Comparison of ENCODE assay signal across 1 cellular context in genomic region chr20:10673831-10674683, GRCh38.
TF ChIP-seq lines count a peak whose summit lies in the region.

TSS of gene JAG1 (minus strand) at chr20:10673999. CDS start at chr20:10673530, 469 bp downstream.

TF ChIP-seq in HepG2, 621 proteins besides CTCF, POLR2A, EP300 and RAD21 (continued from another document and continues in another):
- TF ChIP-seq FOXP1 (IDR thresholded peaks at IDR 0.05) (no peak), FOXP1 (CRISPR knock-in tag; IDR thresholded peaks at IDR 0.05) (peak; percentile 21; the same call in 1 of the 2 replicates), EZH2 (conservative IDR thresholded peaks at IDR 0.05; ENCODE audit: low read depth, low read length) (no peak), ETV6 (CRISPR knock-in tag; conservative IDR thresholded peaks at IDR 0.05) (peak; percentile 77), ZNF280B (CRISPR knock-in tag; IDR thresholded peaks at IDR 0.05; ENCODE audit: borderline replicate concordance) (peak; percentile 75; the same call in 1 of the 2 replicates), ATF1 (CRISPR knock-in tag; IDR thresholded peaks at IDR 0.05) (no peak), ZFP62 (CRISPR knock-in tag; IDR thresholded peaks at IDR 0.05) (0 out of 2 replicates have a peak, but pooled peaks have one; percentile 38), ZNF720 (CRISPR knock-in tag; IDR thresholded peaks at IDR 0.05) (no peak), ZNF710 (CRISPR knock-in tag; IDR thresholded peaks at IDR 0.05; ENCODE audit: borderline replicate concordance) (peak; percentile 39), SALL1 (CRISPR knock-in tag; IDR thresholded peaks at IDR 0.05) (peak; percentile 83), JARID2 (CRISPR knock-in tag; IDR thresholded peaks at IDR 0.05; ENCODE audit: insufficient replicate concordance) (no peak), NONO (IDR thresholded peaks at IDR 0.05) (no peak), NONO (CRISPR knock-in tag; conservative IDR thresholded peaks at IDR 0.05) (peak; percentile 42; the same call in 1 of the 2 replicates), RARA (CRISPR knock-in tag; IDR thresholded peaks at IDR 0.05) (peak; percentile 32), ZFP91 (CRISPR knock-in tag; IDR thresholded peaks at IDR 0.05; ENCODE audit: borderline replicate concordance) (peak; percentile 84), PCBP1 (IDR thresholded peaks at IDR 0.05; ENCODE audit: borderline replicate concordance, low read depth, low read length) (peak; percentile 74; the same call in 1 of the 2 replicates), ZNF343 (CRISPR knock-in tag; IDR thresholded peaks at IDR 0.05) (no peak; the same call in none of the 2 replicates), ZFP90 (CRISPR knock-in tag; IDR thresholded peaks at IDR 0.05; ENCODE audit: borderline replicate concordance) (peak; percentile 49), ZNF850 (CRISPR knock-in tag; conservative IDR thresholded peaks at IDR 0.05) (no peak), SIN3A (IDR thresholded peaks at IDR 0.05; ENCODE audit: borderline replicate concordance, low read depth, low read length) (peak; percentile 38), CENPT (CRISPR knock-in tag; IDR thresholded peaks at IDR 0.05; ENCODE audit: low read depth) (no peak), FOXO4 (CRISPR knock-in tag; conservative IDR thresholded peaks at IDR 0.05) (no peak), ZNF160 (CRISPR knock-in tag; IDR thresholded peaks at IDR 0.05) (peak; percentile 84), ZNF816 (CRISPR knock-in tag; IDR thresholded peaks at IDR 0.05; ENCODE audit: borderline replicate concordance) (peak; percentile 15; the same call in 1 of the 2 replicates), ZBTB49 (CRISPR knock-in tag; IDR thresholded peaks at IDR 0.05; ENCODE audit: borderline replicate concordance) (no peak), ARID5B (CRISPR knock-in tag; IDR thresholded peaks at IDR 0.05) (peak; percentile 84), SNAPC2 (CRISPR knock-in tag; IDR thresholded peaks at IDR 0.05) (peak; percentile 91), CENPBD1 (CRISPR knock-in tag; IDR thresholded peaks at IDR 0.05; ENCODE audit: borderline replicate concordance, low read depth) (no peak), ZSCAN21 (CRISPR knock-in tag; IDR thresholded peaks at IDR 0.05; ENCODE audit: borderline replicate concordance) (no peak), HES4 (CRISPR knock-in tag; IDR thresholded peaks at IDR 0.05; ENCODE audit: borderline replicate concordance) (peak; percentile 74; the same call in 1 of the 2 replicates), MLLT10 (CRISPR knock-in tag; IDR thresholded peaks at IDR 0.05) (no peak), MBNL3 (CRISPR knock-in tag; conservative IDR thresholded peaks at IDR 0.05) (no peak), JUN (CRISPR knock-in tag; IDR thresholded peaks at IDR 0.05) (peak; percentile 71; the same call in 1 of the 2 replicates), ZNF639 (CRISPR knock-in tag; conservative IDR thresholded peaks at IDR 0.05) (peak; percentile 21), ZNF296 (CRISPR knock-in tag; conservative IDR thresholded peaks at IDR 0.05) (no peak; the same call in 1 of the 2 replicates), ZNF253 (CRISPR knock-in tag; IDR thresholded peaks at IDR 0.05; ENCODE audit: borderline replicate concordance) (0 out of 2 replicates have a peak, but pooled peaks have one; percentile 26), ZNF33B (CRISPR knock-in tag; IDR thresholded peaks at IDR 0.05) (no peak), ZNF232 (CRISPR knock-in tag; IDR thresholded peaks at IDR 0.05; ENCODE audit: borderline replicate concordance) (peak; percentile 79)
